ENCODE assay signal across 10 cellular contexts in the genomic region with DNA sequence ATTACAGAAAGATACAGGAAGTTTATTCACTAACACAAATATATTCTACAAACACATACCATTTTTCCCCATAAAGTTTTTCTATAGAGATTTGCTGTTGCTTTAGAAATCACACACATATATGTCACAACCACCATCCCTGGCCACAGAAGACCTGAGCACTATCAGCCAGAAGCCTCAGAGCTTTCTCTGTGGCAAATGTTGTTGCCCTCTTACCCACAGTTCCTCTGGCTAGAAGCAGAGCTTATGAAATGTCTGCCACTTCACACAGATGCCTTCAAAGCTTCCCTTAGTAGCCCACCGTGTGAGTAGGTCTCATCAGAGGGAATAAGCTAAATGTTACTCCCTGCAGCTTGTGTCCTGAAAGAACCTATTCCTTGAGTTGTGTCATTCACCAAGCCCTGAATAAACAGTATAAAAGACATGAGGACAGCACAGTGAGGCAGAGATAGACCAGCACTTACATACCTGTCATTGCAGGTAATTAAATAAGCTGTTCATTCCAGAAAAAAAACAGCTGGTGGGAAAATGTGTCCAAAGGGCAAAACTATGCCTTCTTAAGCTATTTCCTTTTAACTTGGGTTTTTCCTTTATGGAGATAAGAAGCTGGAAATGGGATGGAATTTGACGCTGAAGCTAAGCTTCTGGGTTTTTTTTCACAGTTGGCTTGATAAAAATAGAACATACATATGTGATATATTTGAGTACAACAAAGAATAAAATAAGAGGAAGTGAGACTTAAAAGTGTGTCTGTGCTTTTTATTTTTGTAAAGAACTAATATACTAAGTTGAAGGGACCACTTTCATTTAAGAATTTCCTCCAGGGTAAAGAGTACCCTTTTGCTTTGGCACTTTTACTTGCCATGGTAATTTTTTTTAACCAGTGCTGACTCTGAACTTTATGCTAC.
DNase-seq lines count a peak whose midpoint lies in the region; ATAC-seq, FAIRE-seq and TF ChIP-seq lines count a peak whose summit lies in the region.
"Had no signal": no experiment of that assay in that cellular context is flagged by ENCODE, and none has a peak within 500 bp of the region (broad histone marks: within the 10 kb centered on the region; RNA-seq: fewer than 3 reads in every experiment).

No MANE protein-coding gene starts in this region.

- in situ Hi-C loops in GM12878 (cut with MboI) = loop anchor here (5.0 to 10.0 kb wide), 2 partner anchors 192 to 325 kb away; no protein-coding TSS in a partner anchor

- intact Hi-C loops in GM12878 (cut with micrococcal nuclease; ENCODE audit: unreplicated experiment) = loop anchor here (5.0 kb wide), 3 partner anchors 177 to 692 kb away; no protein-coding TSS in a partner anchor
- intact Hi-C loops in Right ventricle myocardium inferior (cut with DNase I) = no loop called here

- H3K4me3 ChIP-seq in GM12878 (peak overlapping the region; percentile 33; the same call in 1 of the 2 replicates), osteoblast (ENCODE audit: insufficient read depth, low read length) (no peak overlapping the region)

- RAD21 ChIA-PET in GM12878 (lab: Charles Lee; ENCODE audit: unreplicated experiment) = interaction anchor here (0.7 to 3.5 kb wide), 5 partner anchors 177 to 326 kb away, joined by 3 to 25 read pairs (median 6); no protein-coding TSS in a partner anchor

- no peaks in the 10 kb centered on the region for H3K36me3 ChIP-seq in GM12878 (ENCODE audit: control insufficient read depth in 2 of 2, insufficient read depth in 2 of 2, low read length in 1 of 2)
- no peaks in the 10 kb centered on the region for H3K36me3 ChIP-seq in osteoblast (ENCODE audit: insufficient read depth, low read length)

- H3K27ac ChIP-seq in GM12878 (ENCODE audit: control insufficient read depth, insufficient read depth) (peak overlapping the region; percentile 79), osteoblast (ENCODE audit: low read depth, low read length) (no peak overlapping the region)

- SMC1A ChIA-PET in GM12878 (lab: Charles Lee; ENCODE audit: uncharacterized antibody, unreplicated experiment) = interaction anchor here (0.5 to 3.7 kb wide), 8 partner anchors 13 to 791 kb away, joined by 3 to 11 read pairs (median 5); no protein-coding TSS in a partner anchor

- no peak for TF ChIP-seq POLR2A in GM12878 (IDR thresholded peaks at IDR 0.05; ENCODE audit: low read depth, low read length)

- TF ChIP-seq EP300 in GM12878 (IDR thresholded peaks at IDR 0.05; ENCODE audit: borderline replicate concordance in 1 of 2, control insufficient read depth in 1 of 2, low read depth in 2 of 2, low read length in 2 of 2) = no peak

- H3K27me3 ChIP-seq in GM12878 (replicated peaks in 1 of 2; ENCODE audit: control insufficient read depth in 2 of 2, insufficient read depth in 2 of 2, low read length in 1 of 2) (no peaks in the 10 kb centered on the region), osteoblast (ENCODE audit: insufficient read depth, low read length) (no peaks in the 10 kb centered on the region)

- POLR2A ChIA-PET in GM12878 (lab: Charles Lee) = no interaction called here

- no peaks in the 10 kb centered on the region for H3K9me3 ChIP-seq in GM12878 (replicated peaks; ENCODE audit: control insufficient read depth, insufficient read depth, low read length)
- H3K9me3 ChIP-seq in osteoblast (ENCODE audit: low read depth, low read length) = no peaks in the 10 kb centered on the region

- CTCF ChIA-PET in GM12878 (lab: Yijun Ruan, JAX) = interaction anchor here (1.4 to 4.0 kb wide), 5 partner anchors 9 to 475 kb away, joined by 3 to 51 read pairs (median 3); no protein-coding TSS in a partner anchor

- no peak for TF ChIP-seq CTCF in GM12878 (IDR thresholded peaks at IDR 0.05 in 2 of 3, conservative IDR thresholded peaks at IDR 0.05 in 1 of 3; ENCODE audit: control insufficient read depth in 2 of 3, extremely low read depth in 1 of 3, insufficient read depth in 1 of 3, low read depth in 3 of 3, low read length in 3 of 3)
- TF ChIP-seq CTCF in osteoblast (IDR thresholded peaks at IDR 0.05; ENCODE audit: extremely low read depth, low read depth, low read length) = no peak

- H2AFZ ChIP-seq in GM12878 (ENCODE audit: control insufficient read depth, low read depth, low read length) (peak overlapping the region; percentile 83), osteoblast (ENCODE audit: low read length) (no peak overlapping the region)

- DNase-seq in GM12878 (ENCODE audit: low read depth, low spot score) (peak; percentile 47), AG08395 (ENCODE audit: low spot score) (no peak), Right ventricle myocardium inferior (ENCODE audit: missing footprints) (no peak), osteoblast (ENCODE audit: insufficient read length, low spot score, missing footprints) (no peak), kidney glomerular epithelial cell (lab: John Stamatoyannopoulos, UW) (no peak)
- DNase-seq: DMS53 had no signal

- no peak for TF ChIP-seq RAD21 in GM12878 (IDR thresholded peaks at IDR 0.05; ENCODE audit: insufficient read depth, low read depth, low read length)

- FAIRE-seq in GM12878 (lab: Jason Lieb, UNC) = no peak
- FAIRE-seq: colon had no signal

- BruUV-seq in GM12878 (replicated peaks; lab: Mats Ljungman, UMichigan) = no TSS peak

- peaks cover 46% of the 10 kb centered on the region for H3K4me1 ChIP-seq in GM12878 (ENCODE audit: control insufficient read depth, insufficient read depth, low read length)
- no peaks in the 10 kb centered on the region for H3K4me1 ChIP-seq in osteoblast (ENCODE audit: insufficient read depth, low read length)

- H4K20me1 ChIP-seq in GM12878 (ENCODE audit: control insufficient read depth, insufficient read depth) (no peaks in the 10 kb centered on the region), osteoblast (ENCODE audit: insufficient read depth, low read length) (no peaks in the 10 kb centered on the region)

- H3K9ac ChIP-seq in GM12878 (ENCODE audit: control insufficient read depth, insufficient read depth, low read length) = peak overlapping the region; percentile 35

- WGBS in GM12878 (ENCODE audit: insufficient coverage, insufficient replicate concordance, low lambda C conversion rate, missing lambda C conversion rate) = 4% methylated on average over 2 of the region's 2 CpGs

- ATAC-seq in GM18519 (IDR thresholded peaks at IDR 0.05; ENCODE audit: low FRiP score, unreplicated experiment) (peak; percentile 51), GM21576 (IDR thresholded peaks at IDR 0.05; ENCODE audit: unreplicated experiment) (peak; percentile 67), HG03354 (IDR thresholded peaks at IDR 0.05; ENCODE audit: poor library complexity, severe bottlenecking, unreplicated experiment) (peak; percentile 71), GM12878 (peak; percentile 78), Right ventricle myocardium inferior (no peak)

- H3K4me2 ChIP-seq in GM12878 (ENCODE audit: control insufficient read depth, insufficient read depth) (peak overlapping the region; percentile 88), osteoblast (ENCODE audit: insufficient read depth, low read length) (no peak overlapping the region)

- no peaks in the 10 kb centered on the region for H3K79me2 ChIP-seq in GM12878 (ENCODE audit: control insufficient read depth, insufficient read depth, low read length)
- no peaks in the 10 kb centered on the region for H3K79me2 ChIP-seq in osteoblast (ENCODE audit: insufficient read depth, low read length)

TF ChIP-seq in GM12878, 131 proteins besides CTCF, POLR2A, EP300 and RAD21 (continues in another document):
- TF ChIP-seq MTA3 (IDR thresholded peaks at IDR 0.05; ENCODE audit: borderline replicate concordance, low read length) (no peak), CUX1 (IDR thresholded peaks at IDR 0.05; ENCODE audit: insufficient replicate concordance, low read depth, low read length) (no peak), ZNF384 (IDR thresholded peaks at IDR 0.05; ENCODE audit: borderline replicate concordance, low read depth, low read length) (peak; percentile 67; the same call in 1 of the 2 replicates), GATAD2B (conservative IDR thresholded peaks at IDR 0.05; ENCODE audit: low read depth) (no peak), ATF3 (IDR thresholded peaks at IDR 0.05; ENCODE audit: borderline replicate concordance, extremely low read depth, low read depth, low read length) (no peak)
